In genomic region chr22:32837803-32838202, GRCh38 we compare ENCODE assay signal across 22 cellular contexts. TPM values are rescaled to one million over a fixed set of nuclear protein-coding genes. Genes with fewer than 3 reads are reported as not detected.
"Had no signal": no experiment of that assay in that cellular context is flagged by ENCODE, and none has a peak within 500 bp of the region (broad histone marks: within the 10 kb centered on the region; RNA-seq: fewer than 3 reads in every experiment).

No MANE protein-coding gene starts in this region.

- H3K4me1 Mint-ChIP-seq: activated B cell treated with CpG ODN at 0.5 μM for 24 hours; activated CD4-positive, alpha-beta T cell treated with anti-CD3 and anti-CD28 coated beads for 36 hours; activated naive CD8-positive, alpha-beta T cell treated with anti-CD3 and anti-CD28 coated beads, Interleukin-2, amount 10 ng/mL, durations not matched to agents 7 days and 5 days; stimulated activated naive B cell treated with anti-CD40 and anti-IgM and Interleukin-4, amounts not matched to agents 10 μg/mL and 1 μg/mL and 100 μg/mL, for 72 hours had no signal

- H3K27me3 Mint-ChIP-seq: activated CD4-positive, alpha-beta T cell treated with anti-CD3 and anti-CD28 coated beads for 36 hours; activated naive CD8-positive, alpha-beta T cell treated with anti-CD3 and anti-CD28 coated beads, Interleukin-2, amount 10 ng/mL, durations not matched to agents 7 days and 5 days had no signal

- H3K4me3 Mint-ChIP-seq: activated B cell treated with CpG ODN at 0.5 μM for 24 hours; activated CD4-positive, alpha-beta T cell treated with anti-CD3 and anti-CD28 coated beads for 36 hours; activated naive CD8-positive, alpha-beta T cell treated with anti-CD3 and anti-CD28 coated beads, Interleukin-2, amount 10 ng/mL, durations not matched to agents 7 days and 5 days; activated T-cell treated with anti-CD3 and anti-CD28 coated beads, Interleukin-2, amount 50 U/mL, for 4 hours; neural crest cell; stimulated activated naive B cell treated with anti-CD40 and anti-IgM and Interleukin-4, amounts not matched to agents 10 μg/mL and 1 μg/mL and 100 μg/mL, for 72 hours had no signal

- H3K27ac Mint-ChIP-seq: activated B cell treated with CpG ODN at 0.5 μM for 24 hours; activated CD4-positive, alpha-beta T cell treated with anti-CD3 and anti-CD28 coated beads for 36 hours; activated naive CD8-positive, alpha-beta T cell treated with anti-CD3 and anti-CD28 coated beads, Interleukin-2, amount 10 ng/mL, durations not matched to agents 7 days and 5 days; stimulated activated naive B cell treated with anti-CD40 and anti-IgM and Interleukin-4, amounts not matched to agents 10 μg/mL and 1 μg/mL and 100 μg/mL, for 72 hours had no signal

- H3K4me3 ChIP-seq: body of pancreas, heart left ventricle, testis, upper lobe of left lung had no signal

- H3K27me3 ChIP-seq: body of pancreas, heart left ventricle, testis, upper lobe of left lung had no signal

- DNase-seq: activated B cell treated with CpG ODN at 0.5 μM for 24 hours; activated CD4-positive, alpha-beta T cell treated with anti-CD3 and anti-CD28 coated beads for 36 hours; activated CD4-positive, alpha-beta T cell treated with anti-CD3 and anti-CD28 coated beads, Interleukin-2, amount 50 U/mL, for 4 hours; activated CD8-positive, alpha-beta memory T cell treated with anti-CD3 and anti-CD28 coated beads, Interleukin-2, amount 50 U/mL, for 48 hours; activated naive CD4-positive, alpha-beta T cell treated with Interleukin-2 at 50 U/mL for 16 hours; activated naive CD8-positive, alpha-beta T cell treated with anti-CD3 and anti-CD28 coated beads, Interleukin-2, amount 10 ng/mL, durations not matched to agents 7 days and 5 days; activated T-cell treated with anti-CD3 and anti-CD28 coated beads, Interleukin-2, amount 50 U/mL, for 4 hours; amygdala; body of pancreas; caudate nucleus; effector memory CD4-positive, alpha-beta T cell; heart left ventricle; posterior cingulate gyrus; small intestine; stimulated activated CD4-positive, alpha-beta T cell treated with anti-CD3 and anti-CD28 coated beads, Interleukin-15, amount 100 ng/mL, for 24 hours; stimulated activated CD8-positive, alpha-beta memory T cell treated with anti-CD3 and anti-CD28 coated beads, Interleukin-4, amount 100 ng/mL, for 48 hours; stimulated activated naive B cell treated with anti-CD40 and anti-IgM and Interleukin-4, amounts not matched to agents 10 μg/mL and 1 μg/mL and 100 μg/mL, for 72 hours; T-helper 9 cell; testis; upper lobe of left lung had no signal

- H3K9me3 Mint-ChIP-seq: activated B cell treated with CpG ODN at 0.5 μM for 24 hours; activated naive CD8-positive, alpha-beta T cell treated with anti-CD3 and anti-CD28 coated beads, Interleukin-2, amount 10 ng/mL, durations not matched to agents 7 days and 5 days; activated T-cell treated with anti-CD3 and anti-CD28 coated beads, Interleukin-2, amount 50 U/mL, for 4 hours; neural crest cell; stimulated activated naive B cell treated with anti-CD40 and anti-IgM and Interleukin-4, amounts not matched to agents 10 μg/mL and 1 μg/mL and 100 μg/mL, for 72 hours had no signal

- H3K9me3 ChIP-seq: body of pancreas, heart left ventricle, testis, upper lobe of left lung had no signal

- H3K27ac ChIP-seq: body of pancreas had no signal

- H3K36me3 Mint-ChIP-seq: activated naive CD8-positive, alpha-beta T cell treated with anti-CD3 and anti-CD28 coated beads, Interleukin-2, amount 10 ng/mL, durations not matched to agents 7 days and 5 days; stimulated activated naive B cell treated with anti-CD40 and anti-IgM and Interleukin-4, amounts not matched to agents 10 μg/mL and 1 μg/mL and 100 μg/mL, for 72 hours had no signal

RNA-seq across cellular contexts. Expression of gene TIMP3, which starts 36.3 kb away (rescaled TPM):
- total RNA-seq: activated B cell treated with CpG ODN at 0.5 μM for 24 hours; activated CD4-positive, alpha-beta T cell treated with anti-CD3 and anti-CD28 coated beads for 36 hours; T-helper 1 cell treated with Interleukin-12 subunit alpha and Interleukin-12 subunit beta and Interleukin-4 antibody, amounts not matched to agents 30 ng/mL and 1 ng/mL, for 36 hours had no signal
